8 cellular contexts compared by ENCODE assay signal in genomic region chr17:47530557-47531227, GRCh38. TPM values are rescaled to one million over a fixed set of nuclear protein-coding genes. Genes with fewer than 3 reads are reported as not detected.
DNase-seq lines count a peak whose midpoint lies in the region; ATAC-seq, FAIRE-seq and TF ChIP-seq lines count a peak whose summit lies in the region.
"Not testable (repeated sequence)": the region's sequence is repeated elsewhere in the genome, so short reads cannot be mapped to it uniquely, and the experiment has no call there.

A gene with protein sequence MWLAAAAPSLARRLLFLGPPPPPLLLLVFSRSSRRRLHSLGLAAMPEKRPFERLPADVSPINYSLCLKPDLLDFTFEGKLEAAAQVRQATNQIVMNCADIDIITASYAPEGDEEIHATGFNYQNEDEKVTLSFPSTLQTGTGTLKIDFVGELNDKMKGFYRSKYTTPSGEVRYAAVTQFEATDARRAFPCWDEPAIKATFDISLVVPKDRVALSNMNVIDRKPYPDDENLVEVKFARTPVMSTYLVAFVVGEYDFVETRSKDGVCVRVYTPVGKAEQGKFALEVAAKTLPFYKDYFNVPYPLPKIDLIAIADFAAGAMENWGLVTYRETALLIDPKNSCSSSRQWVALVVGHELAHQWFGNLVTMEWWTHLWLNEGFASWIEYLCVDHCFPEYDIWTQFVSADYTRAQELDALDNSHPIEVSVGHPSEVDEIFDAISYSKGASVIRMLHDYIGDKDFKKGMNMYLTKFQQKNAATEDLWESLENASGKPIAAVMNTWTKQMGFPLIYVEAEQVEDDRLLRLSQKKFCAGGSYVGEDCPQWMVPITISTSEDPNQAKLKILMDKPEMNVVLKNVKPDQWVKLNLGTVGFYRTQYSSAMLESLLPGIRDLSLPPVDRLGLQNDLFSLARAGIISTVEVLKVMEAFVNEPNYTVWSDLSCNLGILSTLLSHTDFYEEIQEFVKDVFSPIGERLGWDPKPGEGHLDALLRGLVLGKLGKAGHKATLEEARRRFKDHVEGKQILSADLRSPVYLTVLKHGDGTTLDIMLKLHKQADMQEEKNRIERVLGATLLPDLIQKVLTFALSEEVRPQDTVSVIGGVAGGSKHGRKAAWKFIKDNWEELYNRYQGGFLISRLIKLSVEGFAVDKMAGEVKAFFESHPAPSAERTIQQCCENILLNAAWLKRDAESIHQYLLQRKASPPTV (plus strand): TSS chr17:47531108. CDS start chr17:47531301, 193 bp downstream.

- peaks cover 12% of the 10 kb centered on the region for H3K4me1 Mint-ChIP-seq in CD4-positive, alpha-beta T cell (ENCODE audit: low read depth)
- peaks cover 12% of the 10 kb centered on the region for H3K4me1 Mint-ChIP-seq in activated CD8-positive, alpha-beta memory T cell treated with anti-CD3 and anti-CD28 coated beads, Interleukin-2, amount 10 ng/mL, durations not matched to agents 7 days and 5 days
- peaks cover 4 to 19% of the 10 kb centered on the region in 2 donors for H3K4me1 Mint-ChIP-seq in effector memory CD8-positive, alpha-beta T cell (ENCODE audit: low read depth in 2 of 2)

- CTCF ChIA-PET in CD4-positive, alpha-beta T cell (lab: Charles Lee); activated CD8-positive, alpha-beta memory T cell treated with anti-CD3 and anti-CD28 coated beads, Interleukin-2, amount 10 ng/mL, durations not matched to agents 7 days and 5 days (lab: Charles Lee): not testable (repeated sequence)

- not testable (repeated sequence) for H3K36me3 Mint-ChIP-seq in CD4-positive, alpha-beta T cell (ENCODE audit: low read depth); activated CD8-positive, alpha-beta memory T cell treated with anti-CD3 and anti-CD28 coated beads, Interleukin-2, amount 10 ng/mL, durations not matched to agents 7 days and 5 days; effector memory CD8-positive, alpha-beta T cell (ENCODE audit: insufficient read depth)

- not testable (repeated sequence) for TF ChIP-seq CTCF in CD4-positive, alpha-beta T cell (IDR thresholded peaks at IDR 0.05)

- not testable (repeated sequence) for H3K27ac ChIP-seq in CD4-positive, alpha-beta T cell (ENCODE audit: low read depth, low read length)

- H3K27me3 ChIP-seq in CD4-positive, alpha-beta T cell (ENCODE audit: control insufficient read depth, insufficient read depth, low read length) = not testable (repeated sequence)

- FAIRE-seq in HTR-8/SVneo (lab: Jason Lieb, UNC) = peak; percentile 99

- intact Hi-C loops in CD4-positive, alpha-beta T cell (cut with DNase I, micrococcal nuclease) = loop anchor here in 1 of 2 experiments (5.0 kb wide), 1 partner anchor 38 kb away; no protein-coding TSS in a partner anchor

- peak; percentile 83 to 91 (median 88) for DNase-seq in CD4-positive, alpha-beta T cell
- DNase-seq in HTR-8/SVneo (ENCODE audit: insufficient read length, low spot score) = peak; percentile 61
- peak; percentile 69 for DNase-seq in NOMO-1 treated with DMSO at 0.1 percent for 48 hours (lab: John Stamatoyannopoulos, UW; ENCODE audit: unreplicated experiment)
- DNase-seq in activated CD8-positive, alpha-beta memory T cell treated with anti-CD3 and anti-CD28 coated beads, Interleukin-2, amount 10 ng/mL, durations not matched to agents 7 days and 5 days = peak; percentile 94
- DNase-seq in effector memory CD8-positive, alpha-beta T cell = peak; percentile 74 to 79 (median 76)
- DNase-seq in lung microvascular endothelial cell (ENCODE audit: low read depth in 2 of 2) = peak; percentile 89 to 92
- peak; percentile 76 to 81 (median 80) for DNase-seq in stimulated activated CD4-positive, alpha-beta T cell treated with anti-CD3 and anti-CD28 coated beads, TNF-alpha, amount 100 ng/mL, for 1 hour (ENCODE audit: low read depth in 3 of 3, low spot score in 1 of 3)

- peak within 1 kb of the TSS; percentile 89 for H3K27ac Mint-ChIP-seq in CD4-positive, alpha-beta T cell
- H3K27ac Mint-ChIP-seq in activated CD8-positive, alpha-beta memory T cell treated with anti-CD3 and anti-CD28 coated beads, Interleukin-2, amount 10 ng/mL, durations not matched to agents 7 days and 5 days = peak within 1 kb of the TSS; percentile 86
- peak within 1 kb of the TSS; percentile 79 to 89 for H3K27ac Mint-ChIP-seq in effector memory CD8-positive, alpha-beta T cell

- not testable (repeated sequence) for H3K27me3 Mint-ChIP-seq in CD4-positive, alpha-beta T cell; activated CD8-positive, alpha-beta memory T cell treated with anti-CD3 and anti-CD28 coated beads, Interleukin-2, amount 10 ng/mL, durations not matched to agents 7 days and 5 days; effector memory CD8-positive, alpha-beta T cell

- not testable (repeated sequence) for H3K9me3 ChIP-seq in CD4-positive, alpha-beta T cell (ENCODE audit: control insufficient read depth, low read length)

- H3K9me3 Mint-ChIP-seq in CD4-positive, alpha-beta T cell; activated CD8-positive, alpha-beta memory T cell treated with anti-CD3 and anti-CD28 coated beads, Interleukin-2, amount 10 ng/mL, durations not matched to agents 7 days and 5 days (ENCODE audit: low read depth); effector memory CD8-positive, alpha-beta T cell: not testable (repeated sequence)

- H3K4me3 Mint-ChIP-seq in CD4-positive, alpha-beta T cell = peak within 1 kb of the TSS; percentile 95
- H3K4me3 Mint-ChIP-seq in activated CD8-positive, alpha-beta memory T cell treated with anti-CD3 and anti-CD28 coated beads, Interleukin-2, amount 10 ng/mL, durations not matched to agents 7 days and 5 days = peak within 1 kb of the TSS; percentile 95
- peak within 1 kb of the TSS; percentile 87 to 89 for H3K4me3 Mint-ChIP-seq in effector memory CD8-positive, alpha-beta T cell

- POLR2A ChIA-PET in CD4-positive, alpha-beta T cell (lab: Charles Lee) = not testable (repeated sequence)

- peak; percentile 85 for ATAC-seq in CD4-positive, alpha-beta T cell (ENCODE audit: poor library complexity)
- ATAC-seq in GM21367 (IDR thresholded peaks at IDR 0.05; ENCODE audit: unreplicated experiment) = peak; percentile 68
- ATAC-seq in activated CD8-positive, alpha-beta memory T cell treated with anti-CD3 and anti-CD28 coated beads, Interleukin-2, amount 10 ng/mL, durations not matched to agents 7 days and 5 days = peak; percentile 85
- ATAC-seq in effector memory CD8-positive, alpha-beta T cell (replicated peaks) = peak; percentile 82

RNA-seq across cellular contexts. Expression of the gene that starts here (rescaled TPM):
- 10 to 100 TPM; 77.3 to 80.7 TPM for total RNA-seq in CD4-positive, alpha-beta T cell
- 10 to 100 TPM; 97.7 to 97.9 TPM for total RNA-seq in activated CD8-positive, alpha-beta memory T cell treated with anti-CD3 and anti-CD28 coated beads, Interleukin-2, amount 10 ng/mL, durations not matched to agents 7 days and 5 days
- 55.4 and 70.0 TPM in 2 replicates for total RNA-seq in lung microvascular endothelial cell
